In the genomic region with DNA sequence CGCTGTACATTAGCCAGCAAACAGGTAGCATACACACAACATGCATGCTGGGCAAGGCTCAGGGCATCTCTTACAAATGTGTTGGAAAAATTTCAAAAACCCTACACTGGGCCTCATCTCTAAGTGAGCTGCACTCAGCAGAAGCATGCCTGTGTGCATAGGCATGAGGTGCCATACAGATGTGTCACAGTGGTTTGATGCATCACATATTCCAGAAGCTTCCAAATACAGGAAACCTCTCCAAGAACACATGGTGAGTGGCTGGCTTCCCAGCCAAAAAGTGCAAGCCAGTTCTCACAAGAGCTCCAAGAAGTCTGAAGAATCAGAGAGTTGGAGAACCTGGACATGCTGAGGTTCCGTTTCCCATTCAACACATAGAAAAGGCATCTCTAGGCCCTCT, we compare ENCODE assay signal across 10 cellular contexts. TPM values are rescaled to one million over a fixed set of nuclear protein-coding genes. Genes with fewer than 3 reads are reported as not detected.
DNase-seq lines count a peak whose midpoint lies in the region; ATAC-seq, FAIRE-seq and TF ChIP-seq lines count a peak whose summit lies in the region.
"Had no signal": no experiment of that assay in that cellular context is flagged by ENCODE, and none has a peak within 500 bp of the region (broad histone marks: within the 10 kb centered on the region; RNA-seq: fewer than 3 reads in every experiment).

No MANE protein-coding gene starts in this region.

- peaks cover 0 to 2% (median 0%) of the 10 kb centered on the region in 7 donors for H3K9me3 Mint-ChIP-seq in naive B cell
- H3K9me3 Mint-ChIP-seq: nephron had no signal

- FAIRE-seq in bronchial epithelial cell (lab: Jason Lieb, UNC): peak; percentile 52

- peak; percentile 80 for DNase-seq in HS-5 (ENCODE audit: low read depth)
- DNase-seq in bronchial epithelial cell (ENCODE audit: low read depth): peak; percentile 72
- no peak for DNase-seq in naive B cell
- DNase-seq in NCI-H774 (lab: John Stamatoyannopoulos, UW): no peak
- DNase-seq in NCI-H1417 treated with DMSO at 0.1 percent for 48 hours (lab: John Stamatoyannopoulos, UW): no peak
- no peak for DNase-seq in lower leg skin (ENCODE audit: low spot score in 2 of 2)

- peak overlapping the region; percentile 95 for H3K27ac ChIP-seq in ACC112 (ENCODE audit: low read depth, low read length)
- H3K27ac ChIP-seq: hepatocyte had no signal

- H3K79me2 ChIP-seq in ACC112 (ENCODE audit: control insufficient read depth, insufficient read depth, low read length, unreplicated experiment): peaks cover 11% of the 10 kb centered on the region
- H3K79me2 ChIP-seq: hepatocyte had no signal

- no peak for TF ChIP-seq POLR2A in lower leg skin (IDR thresholded peaks at IDR 0.05)

- H3K36me3 ChIP-seq in ACC112 (ENCODE audit: insufficient read depth, low read length): peaks cover 35% of the 10 kb centered on the region
- H3K36me3 ChIP-seq in bronchial epithelial cell (ENCODE audit: control insufficient read depth, insufficient read depth, low read length): peaks cover 23% of the 10 kb centered on the region

- TF ChIP-seq CTCF in bronchial epithelial cell (IDR thresholded peaks at IDR 0.05; ENCODE audit: insufficient read depth, low read length, severe bottlenecking) (no peak), lower leg skin (IDR thresholded peaks at IDR 0.05) (no peak)

- ATAC-seq in naive B cell (ENCODE audit: low read depth in 2 of 2) (no peak), HG03097 (IDR thresholded peaks at IDR 0.05; ENCODE audit: low FRiP score, unreplicated experiment) (no peak)

- H3K4me3 ChIP-seq in ACC112 (ENCODE audit: low read depth, low read length): no peak overlapping the region; the same call in 1 of the 2 replicates
- H3K4me3 ChIP-seq in bronchial epithelial cell (ENCODE audit: low read depth, low read length): no peak overlapping the region
- no peak overlapping the region for H3K4me3 ChIP-seq in lower leg skin (ENCODE audit: low read depth, poor library complexity, severe bottlenecking)
- H3K4me3 ChIP-seq: hepatocyte had no signal

- peaks cover 9 to 39% of the 10 kb centered on the region in 2 donors for H3K36me3 Mint-ChIP-seq in naive B cell

- H3K27me3 ChIP-seq in ACC112 (ENCODE audit: insufficient read depth, low read length) (no peaks in the 10 kb centered on the region), bronchial epithelial cell (ENCODE audit: control insufficient read depth, insufficient read depth, low read length) (no peaks in the 10 kb centered on the region)
- H3K27me3 ChIP-seq: hepatocyte had no signal

- no peaks in the 10 kb centered on the region for H3K27me3 Mint-ChIP-seq in naive B cell

- H3K27ac Mint-ChIP-seq in naive B cell: peak overlapping the region; percentile 20 to 93 (median 80)
- H3K27ac Mint-ChIP-seq: nephron had no signal

- H3K4me3 Mint-ChIP-seq in naive B cell: no peak overlapping the region
- H3K4me3 Mint-ChIP-seq: nephron had no signal

- peaks cover 52% of the 10 kb centered on the region for H3K4me1 ChIP-seq in ACC112 (ENCODE audit: control insufficient read depth, insufficient read depth, low read length, unreplicated experiment)

- H2AFZ ChIP-seq in ACC112 (ENCODE audit: low read length, unreplicated experiment): no peak overlapping the region
- H2AFZ ChIP-seq: hepatocyte had no signal

- intact Hi-C loops in lower leg skin (cut with DNase I; ENCODE audit: low total_unique reads): no loop called here

- peaks cover 61 to 79% (median 70%) of the 10 kb centered on the region in 3 donors for H3K4me1 Mint-ChIP-seq in naive B cell
- H3K4me1 Mint-ChIP-seq: nephron had no signal

- 63 to 77% methylated on average over 2 of the region's 2 CpGs for WGBS in lower leg skin, 2 donors

RNA-seq across cellular contexts. Expression of gene CD46, which starts 58.3 kb away (rescaled TPM):
- 128 and 192 TPM in 2 replicates for total RNA-seq in bronchial epithelial cell
- 100 to 1,000 TPM in 3 of 6 donors, 10 to 100 TPM in 3; 75.9 to 140 (median 98.2) TPM for polyA plus RNA-seq in naive B cell (ENCODE audit: low read depth in 6 of 6)
- 10 to 100 TPM; 63.3 to 89.4 (median 76.2) TPM for total RNA-seq in lower leg skin

Comparison
In these comparisons a context has a peak if more than half of its experiments do, and no peak if none do; other contexts are left out.
1. DNase-seq: peak in HS-5 (single experiment) and bronchial epithelial cell (single experiment); none in naive B cell (single experiment), NCI-H774 (single experiment), NCI-H1417 treated with DMSO at 0.1 percent for 48 hours (single experiment) and lower leg skin (0 of 2).